In the genomic region with DNA sequence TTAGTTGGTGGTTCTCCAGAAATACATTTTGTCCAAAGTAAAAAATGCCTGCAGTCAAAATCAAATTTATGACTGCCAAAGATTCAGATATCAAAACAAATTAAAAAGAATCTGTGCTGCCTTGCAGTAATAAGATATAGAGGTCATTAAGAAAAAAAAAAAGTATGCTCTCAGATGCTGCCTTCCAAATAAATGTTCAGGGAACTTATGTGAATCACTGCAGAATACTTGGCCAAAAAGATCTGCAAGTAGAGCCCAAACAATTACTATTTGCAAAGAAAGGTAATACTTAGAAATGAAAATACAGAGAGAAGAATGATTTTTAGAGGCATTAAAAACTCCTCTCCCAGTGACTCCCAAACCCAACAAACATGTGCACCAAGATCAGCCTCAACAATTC, we compare ENCODE assay signal across 16 cellular contexts. TPM values are rescaled to one million over a fixed set of nuclear protein-coding genes. Genes with fewer than 3 reads are reported as not detected.
DNase-seq lines count a peak whose midpoint lies in the region; ATAC-seq and TF ChIP-seq lines count a peak whose summit lies in the region.
"Had no signal": no experiment of that assay in that cellular context is flagged by ENCODE, and none has a peak within 500 bp of the region (broad histone marks: within the 10 kb centered on the region; RNA-seq: fewer than 3 reads in every experiment).

No MANE protein-coding gene starts in this region.

- TF ChIP-seq CTCF in HEK293 (tag by site-specific recombination; IDR thresholded peaks at IDR 0.05) (no peak), tibial artery (IDR thresholded peaks at IDR 0.05) (no peak), right atrium auricular region (IDR thresholded peaks at IDR 0.05) (no peak)

- ATAC-seq in SK-N-SH treated with all-trans-retinoic acid at 6 μM for 48 hours (peak; percentile 54), HG03354 (IDR thresholded peaks at IDR 0.05; ENCODE audit: poor library complexity, severe bottlenecking, unreplicated experiment) (no peak)
- ATAC-seq: CD8-positive, alpha-beta T cell; GM12878 had no signal

- H3K36me3 ChIP-seq in HEK293 (ENCODE audit: control insufficient read depth in 2 of 2, insufficient read depth in 1 of 2, low read length in 2 of 2) (no peaks in the 10 kb centered on the region), tibial artery (no peaks in the 10 kb centered on the region), right atrium auricular region (no peaks in the 10 kb centered on the region)

- no peaks in the 10 kb centered on the region for H3K9me3 ChIP-seq in HEK293 (ENCODE audit: control insufficient read depth, insufficient read depth, low read depth, low read length)
- no peaks in the 10 kb centered on the region for H3K9me3 ChIP-seq in tibial artery
- no peaks in the 10 kb centered on the region for H3K9me3 ChIP-seq in right atrium auricular region

- H3K27ac ChIP-seq in HEK293 (ENCODE audit: extremely low read depth, low read depth, low read length) = no peak overlapping the region
- H3K27ac ChIP-seq in tibial artery = peak overlapping the region; percentile 37 to 43
- peak overlapping the region in 1 of 2 donors; percentile 38 for H3K27ac ChIP-seq in right atrium auricular region
- H3K27ac ChIP-seq: BLaER1 treated with 17β-estradiol and CSF1 and Interleukin-3, amounts not matched to agents 10 nM and 100 nM had no signal

- no peaks in the 10 kb centered on the region for H3K27me3 ChIP-seq in tibial artery
- no peaks in the 10 kb centered on the region for H3K27me3 ChIP-seq in right atrium auricular region
- H3K27me3 ChIP-seq: BLaER1 treated with 17β-estradiol and CSF1 and Interleukin-3, amounts not matched to agents 10 nM and 100 nM had no signal

- DNase-seq in fibroblast of peridontal ligament (ENCODE audit: extremely low read depth) = peak; percentile 42
- DNase-seq in tibial artery = no peak
- no peak for DNase-seq in right atrium auricular region (ENCODE audit: low spot score)
- DNase-seq in kidney glomerular epithelial cell (lab: John Stamatoyannopoulos, UW) = no peak
- DNase-seq: CD8-positive, alpha-beta T cell; COR-L47; DMS 273 treated with DMSO at 0.1 percent for 48 hours; DMS53; DND-41; EL; H9 had no signal

- CTCF ChIA-PET in HEK293 (lab: Yijun Ruan, JAX) = interaction anchor here (0.6 to 2.6 kb wide), 5 partner anchors 14 to 496 kb away, joined by 3 to 18 read pairs (median 5); no protein-coding TSS in a partner anchor

- intact Hi-C loops in tibial artery (cut with DNase I; ENCODE audit: low total_unique reads) = no loop called here

- peaks cover 45% of the 10 kb centered on the region for H3K4me1 ChIP-seq in HEK293 (ENCODE audit: control insufficient read depth, insufficient read depth, low read length)
- peaks cover 0 to 58% (median 23%) of the 10 kb centered on the region in 4 donors for H3K4me1 ChIP-seq in tibial artery
- H3K4me1 ChIP-seq in right atrium auricular region = peaks cover 0 to 15% of the 10 kb centered on the region in 2 donors
- H3K4me1 ChIP-seq: BLaER1 treated with 17β-estradiol and CSF1 and Interleukin-3, amounts not matched to agents 10 nM and 100 nM had no signal

- H3K4me3 ChIP-seq in HEK293 (ENCODE audit: low read depth, low read length) (no peak overlapping the region), tibial artery (no peak overlapping the region), right atrium auricular region (no peak overlapping the region)
- H3K4me3 ChIP-seq: BLaER1 treated with 17β-estradiol and CSF1 and Interleukin-3, amounts not matched to agents 10 nM and 100 nM; GM12878 had no signal

- POLR2A ChIA-PET in HEK293 (lab: Yijun Ruan, JAX) = no interaction called here

TF ChIP-seq in HEK293, 187 proteins besides CTCF, POLR2A, EP300 and RAD21 (continues in another document):
- peak; percentile 28; the same call in 1 of the 2 replicates for TF ChIP-seq ZNF843 (tag by site-specific recombination; IDR thresholded peaks at IDR 0.05)
- no peak for TF ChIP-seq ZNF664 (tag by site-specific recombination; IDR thresholded peaks at IDR 0.05)
- TF ChIP-seq, protein P1, sequence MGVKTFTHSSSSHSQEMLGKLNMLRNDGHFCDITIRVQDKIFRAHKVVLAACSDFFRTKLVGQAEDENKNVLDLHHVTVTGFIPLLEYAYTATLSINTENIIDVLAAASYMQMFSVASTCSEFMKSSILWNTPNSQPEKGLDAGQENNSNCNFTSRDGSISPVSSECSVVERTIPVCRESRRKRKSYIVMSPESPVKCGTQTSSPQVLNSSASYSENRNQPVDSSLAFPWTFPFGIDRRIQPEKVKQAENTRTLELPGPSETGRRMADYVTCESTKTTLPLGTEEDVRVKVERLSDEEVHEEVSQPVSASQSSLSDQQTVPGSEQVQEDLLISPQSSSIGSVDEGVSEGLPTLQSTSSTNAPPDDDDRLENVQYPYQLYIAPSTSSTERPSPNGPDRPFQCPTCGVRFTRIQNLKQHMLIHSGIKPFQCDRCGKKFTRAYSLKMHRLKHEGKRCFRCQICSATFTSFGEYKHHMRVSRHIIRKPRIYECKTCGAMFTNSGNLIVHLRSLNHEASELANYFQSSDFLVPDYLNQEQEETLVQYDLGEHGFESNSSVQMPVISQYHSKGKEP (tag by site-specific recombination; IDR thresholded peaks at IDR 0.05) = 0 out of 2 replicates have a peak, but pooled peaks have one; percentile 16
- peak; percentile 30; the same call in 1 of the 2 replicates for TF ChIP-seq GFI1B (tag by site-specific recombination; IDR thresholded peaks at IDR 0.05)
- peak; percentile 95 for TF ChIP-seq WT1 (tag by site-specific recombination; IDR thresholded peaks at IDR 0.05)
- TF ChIP-seq ZNF670 (tag by site-specific recombination; IDR thresholded peaks at IDR 0.05; ENCODE audit: low read depth) = no peak
- TF ChIP-seq, protein P2, sequence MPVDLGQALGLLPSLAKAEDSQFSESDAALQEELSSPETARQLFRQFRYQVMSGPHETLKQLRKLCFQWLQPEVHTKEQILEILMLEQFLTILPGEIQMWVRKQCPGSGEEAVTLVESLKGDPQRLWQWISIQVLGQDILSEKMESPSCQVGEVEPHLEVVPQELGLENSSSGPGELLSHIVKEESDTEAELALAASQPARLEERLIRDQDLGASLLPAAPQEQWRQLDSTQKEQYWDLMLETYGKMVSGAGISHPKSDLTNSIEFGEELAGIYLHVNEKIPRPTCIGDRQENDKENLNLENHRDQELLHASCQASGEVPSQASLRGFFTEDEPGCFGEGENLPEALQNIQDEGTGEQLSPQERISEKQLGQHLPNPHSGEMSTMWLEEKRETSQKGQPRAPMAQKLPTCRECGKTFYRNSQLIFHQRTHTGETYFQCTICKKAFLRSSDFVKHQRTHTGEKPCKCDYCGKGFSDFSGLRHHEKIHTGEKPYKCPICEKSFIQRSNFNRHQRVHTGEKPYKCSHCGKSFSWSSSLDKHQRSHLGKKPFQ (tag by site-specific recombination; IDR thresholded peaks at IDR 0.05) = no peak
- peak; percentile 55 for TF ChIP-seq GLIS1 (tag by site-specific recombination; IDR thresholded peaks at IDR 0.05)
- peak; percentile 33; the same call in 1 of the 2 replicates for TF ChIP-seq ZXDB (tag by site-specific recombination; IDR thresholded peaks at IDR 0.05)
- no peak for TF ChIP-seq MEIS1 (CRISPR knock-in tag; IDR thresholded peaks at IDR 0.05; ENCODE audit: borderline replicate concordance)
- TF ChIP-seq ZNF37A (tag by site-specific recombination; IDR thresholded peaks at IDR 0.05) = no peak

TF ChIP-seq in SK-N-SH treated with all-trans-retinoic acid at 6 μM for 48 hours, 23 proteins besides CTCF, POLR2A, EP300 and RAD21:
- TF ChIP-seq ZFP30 (CRISPR knock-in tag; IDR thresholded peaks at IDR 0.05) = no peak
- peak; percentile 93 for TF ChIP-seq ISL1 (CRISPR knock-in tag; IDR thresholded peaks at IDR 0.05)

RNA-seq across cellular contexts. Expression of gene MRPS27, which starts 52.4 kb away (rescaled TPM):
- 10 to 100 TPM; 40.1 to 59.0 TPM for total RNA-seq in right atrium auricular region

RNA-seq across cellular contexts. Expression of gene PTCD2, which starts 52.5 kb away (rescaled TPM):
- total RNA-seq in right atrium auricular region = 1 to 10 TPM; 5.1 to 9.2 TPM
